ENCODE assay signal across 17 cellular contexts in the genomic region with DNA sequence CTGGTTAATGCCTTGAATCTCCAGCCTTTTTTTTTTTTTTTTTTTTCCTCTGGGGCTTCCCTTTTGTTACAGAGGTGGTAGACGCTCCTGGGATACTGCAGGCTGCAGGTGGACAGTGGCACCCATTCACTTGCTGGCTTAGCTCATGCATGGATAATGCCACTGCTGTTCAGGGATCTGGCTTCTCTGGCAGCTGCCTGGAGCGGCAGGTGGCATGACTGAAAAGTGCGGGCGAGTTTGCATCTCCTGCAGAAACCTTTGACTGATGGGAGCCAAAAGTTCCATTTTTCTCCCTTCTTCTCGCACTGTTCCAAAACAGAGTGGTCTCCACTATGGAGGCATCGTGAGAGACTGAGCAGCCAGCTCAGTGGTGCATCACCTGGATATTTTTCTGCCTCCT.
"Had no signal": no experiment of that assay in that cellular context is flagged by ENCODE, and none has a peak within 500 bp of the region (broad histone marks: within the 10 kb centered on the region; RNA-seq: fewer than 3 reads in every experiment).

No MANE protein-coding gene starts in this region.

- H3K27ac ChIP-seq: adrenal gland, neutrophil, transverse colon, vagina had no signal

- ATAC-seq: activated CD8-positive, alpha-beta T cell treated with anti-CD3 and anti-CD28 coated beads for 36 hours; activated T-cell treated with anti-CD3 and anti-CD28 coated beads, Interleukin-2, amount 50 U/mL, for 4 hours; left ventricle myocardium superior; mucosa of descending colon; naive thymus-derived CD8-positive, alpha-beta T cell; stimulated activated naive B cell treated with anti-CD40 and anti-IgM and Interleukin-4, amounts not matched to agents 10 μg/mL and 1 μg/mL and 100 μg/mL, for 72 hours had no signal

- H3K27me3 ChIP-seq: adrenal gland, neutrophil, transverse colon, vagina had no signal

- DNase-seq: activated B cell treated with CpG ODN at 0.5 μM for 24 hours; activated CD4-positive, alpha-beta T cell treated with anti-CD3 and anti-CD28 coated beads for 48 hours; activated CD8-positive, alpha-beta T cell treated with anti-CD3 and anti-CD28 coated beads for 36 hours; activated effector memory CD4-positive, alpha-beta T cell treated with Interleukin-2 at 50 U/mL for 16 hours; activated T-cell treated with anti-CD3 and anti-CD28 coated beads, Interleukin-2, amount 50 U/mL, for 4 hours; adrenal gland; endodermal cell; kidney glomerular epithelial cell; left ventricle myocardium superior; mucosa of descending colon; naive thymus-derived CD8-positive, alpha-beta T cell; stimulated activated CD4-positive, alpha-beta T cell treated with anti-CD3 and anti-CD28 coated beads, Interleukin-2, amount 100 ng/mL, for 48 hours; stimulated activated naive B cell treated with anti-CD40 and anti-IgM and Interleukin-4, amounts not matched to agents 10 μg/mL and 1 μg/mL and 100 μg/mL, for 72 hours; transverse colon had no signal

- H3K36me3 ChIP-seq: adrenal gland, neutrophil, transverse colon, vagina had no signal

- H3K4me3 ChIP-seq: adrenal gland, mucosa of descending colon, transverse colon, vagina had no signal

- H3K9me3 ChIP-seq: adrenal gland, mucosa of descending colon, neutrophil, transverse colon, vagina had no signal

- FAIRE-seq: frontal cortex had no signal
